ENCODE assay signal across 23 cellular contexts in the genomic region with DNA sequence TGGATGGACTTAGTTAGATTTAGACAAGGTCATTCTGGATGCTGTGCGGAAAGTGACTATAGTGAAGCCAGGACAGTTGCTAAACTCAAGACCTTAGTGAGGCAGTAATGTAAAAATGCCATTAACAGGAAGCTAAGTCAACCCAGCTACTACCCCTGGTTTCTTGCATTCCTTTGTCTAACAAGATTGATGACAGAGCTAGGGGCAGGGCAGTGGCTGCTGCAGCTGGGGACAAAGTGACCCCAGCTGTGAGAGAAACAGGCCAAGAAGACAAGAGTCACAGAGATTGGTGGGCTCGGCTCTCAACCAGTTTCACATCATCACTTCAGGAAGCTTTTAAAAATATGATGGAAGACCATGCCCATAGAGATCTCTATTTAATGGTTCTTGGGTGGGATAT.
"Had no signal": no experiment of that assay in that cellular context is flagged by ENCODE, and none has a peak within 500 bp of the region (broad histone marks: within the 10 kb centered on the region; RNA-seq: fewer than 3 reads in every experiment).

No MANE protein-coding gene starts in this region.

- H3K9me3 Mint-ChIP-seq: activated CD4-positive, alpha-beta memory T cell treated with anti-CD3 and anti-CD28 coated beads, Interleukin-2, amount 10 ng/mL, durations not matched to agents 7 days and 5 days; activated naive CD4-positive, alpha-beta T cell treated with anti-CD3 and anti-CD28 coated beads, Interleukin-2, amount 10 ng/mL, durations not matched to agents 7 days and 5 days; activated naive CD8-positive, alpha-beta T cell treated with anti-CD3 and anti-CD28 coated beads for 36 hours; activated T-cell treated with anti-CD3 and anti-CD28 coated beads, Interleukin-2, amount 50 U/mL, for 72 hours; activated T-helper 2 cell treated with anti-CD3 and anti-CD28 coated beads, Interferon-gamma antibody, Interleukin-2, Interleukin-4, amounts not matched to agents 10 μg/mL and 5 μg/mL and 100 μg/mL, durations not matched to agents 14 hours and 24 hours and 36 hours had no signal

- H3K4me1 ChIP-seq: Peyer's patch had no signal

- H3K4me3 Mint-ChIP-seq: activated CD4-positive, alpha-beta memory T cell treated with anti-CD3 and anti-CD28 coated beads, Interleukin-2, amount 10 ng/mL, durations not matched to agents 7 days and 5 days; activated CD4-positive, alpha-beta T cell treated with anti-CD3 and anti-CD28 coated beads for 36 hours; activated naive CD4-positive, alpha-beta T cell treated with anti-CD3 and anti-CD28 coated beads, Interleukin-2, amount 10 ng/mL, durations not matched to agents 7 days and 5 days; activated naive CD8-positive, alpha-beta T cell treated with anti-CD3 and anti-CD28 coated beads for 36 hours; activated T-cell treated with anti-CD3 and anti-CD28 coated beads, Interleukin-2, amount 50 U/mL, for 72 hours; T-cell had no signal

- H3K27ac Mint-ChIP-seq: activated CD4-positive, alpha-beta memory T cell treated with anti-CD3 and anti-CD28 coated beads, Interleukin-2, amount 10 ng/mL, durations not matched to agents 7 days and 5 days; activated CD4-positive, alpha-beta T cell treated with anti-CD3 and anti-CD28 coated beads for 36 hours; activated naive CD4-positive, alpha-beta T cell treated with anti-CD3 and anti-CD28 coated beads, Interleukin-2, amount 10 ng/mL, durations not matched to agents 7 days and 5 days; activated naive CD8-positive, alpha-beta T cell treated with anti-CD3 and anti-CD28 coated beads for 36 hours; activated T-cell treated with anti-CD3 and anti-CD28 coated beads, Interleukin-2, amount 50 U/mL, for 72 hours; activated T-helper 2 cell treated with anti-CD3 and anti-CD28 coated beads, Interferon-gamma antibody, Interleukin-2, Interleukin-4, amounts not matched to agents 10 μg/mL and 5 μg/mL and 100 μg/mL, durations not matched to agents 14 hours and 24 hours and 36 hours; T-cell had no signal

- DNase-seq: activated CD4-positive, alpha-beta memory T cell treated with anti-CD3 and anti-CD28 coated beads, Interleukin-2, amount 10 ng/mL, durations not matched to agents 7 days and 5 days; activated CD4-positive, alpha-beta T cell treated with anti-CD3 and anti-CD28 coated beads for 36 hours; activated CD4-positive, alpha-beta T cell treated with anti-CD3 and anti-CD28 coated beads, Interleukin-2, amount 50 U/mL, for 1 hour; activated CD8-positive, alpha-beta memory T cell treated with anti-CD3 and anti-CD28 coated beads, Interleukin-2, amount 50 U/mL, for 4 hours; activated gamma-delta T cell treated with Interleukin-2 at 50 U/mL for 16 hours; activated naive CD4-positive, alpha-beta T cell treated with anti-CD3 and anti-CD28 coated beads, Interleukin-2, amount 10 ng/mL, durations not matched to agents 7 days and 5 days; activated naive CD8-positive, alpha-beta T cell treated with anti-CD3 and anti-CD28 coated beads for 36 hours; activated T-cell treated with anti-CD3 and anti-CD28 coated beads, Interleukin-2, amount 50 U/mL, for 72 hours; brain microvascular endothelial cell; cerebellar nuclear complex; Karpas-422; MM.1S; NCI-H187; NCI-H226; NCI-H526; Peyer's patch; Right ventricle myocardium superior; T-cell; T-helper 2 cell had no signal

- H3K27me3 ChIP-seq: brain microvascular endothelial cell, Peyer's patch had no signal

- H3K36me3 Mint-ChIP-seq: activated naive CD4-positive, alpha-beta T cell treated with anti-CD3 and anti-CD28 coated beads, Interleukin-2, amount 10 ng/mL, durations not matched to agents 7 days and 5 days; activated naive CD8-positive, alpha-beta T cell treated with anti-CD3 and anti-CD28 coated beads for 36 hours; T-cell had no signal

- H3K27me3 Mint-ChIP-seq: activated naive CD4-positive, alpha-beta T cell treated with anti-CD3 and anti-CD28 coated beads, Interleukin-2, amount 10 ng/mL, durations not matched to agents 7 days and 5 days had no signal

- ATAC-seq: activated CD4-positive, alpha-beta T cell treated with anti-CD3 and anti-CD28 coated beads for 36 hours; activated T-cell treated with anti-CD3 and anti-CD28 coated beads, Interleukin-2, amount 50 U/mL, for 72 hours; K562; T-cell had no signal

- H3K4me1 Mint-ChIP-seq: activated CD4-positive, alpha-beta memory T cell treated with anti-CD3 and anti-CD28 coated beads, Interleukin-2, amount 10 ng/mL, durations not matched to agents 7 days and 5 days; activated CD4-positive, alpha-beta T cell treated with anti-CD3 and anti-CD28 coated beads for 36 hours; activated naive CD4-positive, alpha-beta T cell treated with anti-CD3 and anti-CD28 coated beads, Interleukin-2, amount 10 ng/mL, durations not matched to agents 7 days and 5 days; activated naive CD8-positive, alpha-beta T cell treated with anti-CD3 and anti-CD28 coated beads for 36 hours; T-cell had no signal

- FAIRE-seq: K562 had no signal

- H3K27ac ChIP-seq: brain microvascular endothelial cell, Peyer's patch, RWPE1, WERI-Rb-1 had no signal

- H3K4me3 ChIP-seq: K562, Peyer's patch had no signal

- H3K9me3 ChIP-seq: Peyer's patch had no signal

- H3K36me3 ChIP-seq: brain microvascular endothelial cell, Peyer's patch, WERI-Rb-1 had no signal
